In the genomic region with DNA sequence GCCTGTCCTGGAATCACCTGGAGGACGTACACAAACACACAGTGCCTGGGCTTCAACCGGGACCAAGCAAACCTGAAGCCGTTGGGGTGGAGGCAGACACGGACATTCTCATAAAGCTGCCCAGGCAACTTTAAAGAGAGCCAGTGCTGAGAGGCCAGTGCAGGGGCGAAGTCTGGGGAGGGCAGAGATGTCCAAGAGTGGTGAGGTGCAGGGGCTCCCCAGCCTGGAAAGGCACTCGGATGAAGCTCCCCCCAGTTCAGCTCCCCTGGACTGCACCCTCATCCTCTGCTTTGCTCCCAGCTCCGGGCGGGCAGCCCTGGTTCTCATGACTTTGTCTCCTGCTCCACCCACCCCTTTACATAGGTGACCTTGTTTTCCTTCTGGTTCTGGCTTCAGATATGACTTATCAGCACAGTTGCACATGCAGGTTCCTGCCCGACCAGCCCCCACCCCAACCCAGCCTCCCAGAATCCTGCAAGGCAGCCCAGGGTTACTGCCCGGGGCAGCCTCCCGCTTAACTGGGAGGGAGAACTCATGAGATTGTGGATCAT, we compare ENCODE assay signal across 20 cellular contexts.
DNase-seq lines count a peak whose midpoint lies in the region; ATAC-seq and TF ChIP-seq lines count a peak whose summit lies in the region.
"Had no signal": no experiment of that assay in that cellular context is flagged by ENCODE, and none has a peak within 500 bp of the region (broad histone marks: within the 10 kb centered on the region; RNA-seq: fewer than 3 reads in every experiment).

No MANE protein-coding gene starts in this region.

- POLR2A ChIA-PET in CD4-positive, alpha-beta T cell (lab: Charles Lee): no interaction called here

- DNase-seq in Right ventricle myocardium inferior (ENCODE audit: missing footprints): no peak
- DNase-seq in right atrium auricular region (ENCODE audit: low spot score): no peak
- DNase-seq in foreskin keratinocyte: no peak
- DNase-seq in type B pancreatic cell (ENCODE audit: extremely low spot score, unreplicated experiment): no peak
- no peak for DNase-seq in CD4-positive, alpha-beta T cell
- DNase-seq: AML-193, DMS79 treated with DMSO at 0.1 percent for 48 hours, HFFc6, MM.1S, NCI-H1092 treated with DMSO at 0.1 percent for 48 hours, NCI-H1694, NCI-H2081 treated with DMSO at 0.1 percent for 48 hours, NCI-H446 treated with DMSO at 0.1 percent for 48 hours, NCI-H69, SHP77 treated with DMSO at 0.1 percent for 48 hours had no signal

- no peak overlapping the region for H3K27ac ChIP-seq in right atrium auricular region
- no peak overlapping the region for H3K27ac ChIP-seq in foreskin keratinocyte
- no peak overlapping the region for H3K27ac ChIP-seq in CD4-positive, alpha-beta T cell (ENCODE audit: low read depth, low read length)
- H3K27ac ChIP-seq: 22Rv1, C4-2B had no signal

- no peak overlapping the region for H3K4me3 Mint-ChIP-seq in type B pancreatic cell
- no peak overlapping the region for H3K4me3 Mint-ChIP-seq in CD4-positive, alpha-beta T cell
- H3K4me3 Mint-ChIP-seq: HFFc6 had no signal

- H3K27me3 ChIP-seq in right atrium auricular region (no peaks in the 10 kb centered on the region), foreskin keratinocyte (no peaks in the 10 kb centered on the region), mucosa of stomach (ENCODE audit: control insufficient read depth, insufficient read depth, low read length) (no peaks in the 10 kb centered on the region)
- H3K27me3 ChIP-seq in CD4-positive, alpha-beta T cell (ENCODE audit: control insufficient read depth, insufficient read depth, low read length): no peaks in the 10 kb centered on the region

- no peaks in the 10 kb centered on the region for H3K27me3 Mint-ChIP-seq in type B pancreatic cell
- H3K27me3 Mint-ChIP-seq in CD4-positive, alpha-beta T cell: no peaks in the 10 kb centered on the region

- peaks cover 10% of the 10 kb centered on the region for H3K4me1 Mint-ChIP-seq in type B pancreatic cell (ENCODE audit: unreplicated experiment)
- no peaks in the 10 kb centered on the region for H3K4me1 Mint-ChIP-seq in CD4-positive, alpha-beta T cell (ENCODE audit: low read depth)

- H3K4me1 ChIP-seq in right atrium auricular region: peaks cover 0 to 7% of the 10 kb centered on the region in 2 donors
- H3K4me1 ChIP-seq in foreskin keratinocyte: no peaks in the 10 kb centered on the region
- H3K4me1 ChIP-seq in mucosa of stomach (ENCODE audit: control insufficient read depth, insufficient read depth, low read length): peaks cover 17% of the 10 kb centered on the region

- peak overlapping the region; percentile 56 for H3K9ac ChIP-seq in mucosa of stomach (ENCODE audit: low read length)

- no peaks in the 10 kb centered on the region for H3K9me3 ChIP-seq in right atrium auricular region
- no peaks in the 10 kb centered on the region for H3K9me3 ChIP-seq in mucosa of stomach (ENCODE audit: control insufficient read depth, low read length)
- H3K9me3 ChIP-seq in CD4-positive, alpha-beta T cell (ENCODE audit: control insufficient read depth, low read length): no peaks in the 10 kb centered on the region

- no peak overlapping the region for H3K4me3 ChIP-seq in right atrium auricular region
- no peak overlapping the region for H3K4me3 ChIP-seq in mucosa of stomach (ENCODE audit: low read length)

- peak; percentile 22 for ATAC-seq in Right ventricle myocardium inferior
- peak; percentile 27 for ATAC-seq in foreskin keratinocyte
- no peak for ATAC-seq in CD4-positive, alpha-beta T cell (ENCODE audit: poor library complexity)
- ATAC-seq in GM21367 (IDR thresholded peaks at IDR 0.05; ENCODE audit: unreplicated experiment): no peak
- ATAC-seq in GM21381 (IDR thresholded peaks at IDR 0.05; ENCODE audit: unreplicated experiment): no peak

- H3K27ac Mint-ChIP-seq in type B pancreatic cell: peak overlapping the region; percentile 64
- H3K27ac Mint-ChIP-seq in CD4-positive, alpha-beta T cell: no peak overlapping the region
- H3K27ac Mint-ChIP-seq: HFFc6 had no signal

- peaks cover 20% of the 10 kb centered on the region for H3K9me3 Mint-ChIP-seq in type B pancreatic cell
- H3K9me3 Mint-ChIP-seq in CD4-positive, alpha-beta T cell: no peaks in the 10 kb centered on the region
- H3K9me3 Mint-ChIP-seq: HFFc6 had no signal

- intact Hi-C loops in Right ventricle myocardium inferior (cut with DNase I): loop anchor here (10.0 kb wide), 1 partner anchor 107 kb away; no protein-coding TSS in a partner anchor
- intact Hi-C loops in CD4-positive, alpha-beta T cell (cut with DNase I, micrococcal nuclease): loop anchor here in 1 of 2 experiments (1.0 kb wide), 1 partner anchor 39 kb away; no protein-coding TSS in a partner anchor

- CTCF ChIA-PET in CD4-positive, alpha-beta T cell (lab: Charles Lee): no interaction called here

- TF ChIP-seq CTCF in right atrium auricular region (IDR thresholded peaks at IDR 0.05) (no peak), foreskin keratinocyte (conservative IDR thresholded peaks at IDR 0.05) (no peak), type B pancreatic cell (conservative IDR thresholded peaks at IDR 0.05) (no peak)
- TF ChIP-seq CTCF in CD4-positive, alpha-beta T cell (IDR thresholded peaks at IDR 0.05): no peak

- H3K36me3 Mint-ChIP-seq in type B pancreatic cell: peaks cover 5% of the 10 kb centered on the region
- no peaks in the 10 kb centered on the region for H3K36me3 Mint-ChIP-seq in CD4-positive, alpha-beta T cell (ENCODE audit: low read depth)

- H3K36me3 ChIP-seq in right atrium auricular region (no peaks in the 10 kb centered on the region), mucosa of stomach (ENCODE audit: control insufficient read depth, insufficient read depth, low read length) (no peaks in the 10 kb centered on the region)

Comparison
In these comparisons a context has a peak if more than half of its experiments do, and no peak if none do; other contexts are left out.
1. ATAC-seq: peak in Right ventricle myocardium inferior (single experiment) and foreskin keratinocyte (single experiment); none in CD4-positive, alpha-beta T cell (single experiment), GM21367 (single experiment) and GM21381 (single experiment).